Comparison of ENCODE assay signal across 30 cellular contexts in the genomic region with DNA sequence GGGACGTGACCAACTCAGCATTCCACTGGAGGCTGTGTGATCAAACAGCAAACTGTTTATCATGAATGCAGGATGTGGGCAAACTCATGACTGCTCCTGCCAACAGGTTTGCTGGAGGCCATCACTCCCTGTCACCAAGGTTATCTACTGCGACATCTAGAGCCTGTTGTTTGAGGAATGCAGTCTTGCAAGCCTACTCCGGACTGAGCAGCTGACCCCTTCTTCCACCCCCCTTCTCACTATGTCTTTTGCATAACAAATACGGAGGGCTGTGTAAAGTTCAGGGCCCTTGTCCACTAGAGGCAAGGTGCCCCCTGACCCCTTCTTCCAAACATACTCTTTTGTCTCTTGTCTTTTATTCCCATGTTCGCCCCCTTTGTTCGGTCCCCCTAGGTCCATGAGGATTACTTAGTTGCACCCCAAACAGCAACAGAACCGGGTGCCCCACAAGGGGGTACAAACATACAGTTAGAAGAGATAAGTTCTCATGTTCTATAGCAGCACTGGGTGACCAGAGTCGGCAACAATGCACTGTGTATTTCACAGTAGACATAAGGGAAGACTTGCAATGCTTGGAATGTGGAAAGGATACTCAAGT. TPM values are rescaled to one million over a fixed set of nuclear protein-coding genes. Genes with fewer than 3 reads are reported as not detected.
A peak's percentile ranks its signal among the peaks of the same experiment; 100 is the strongest.
DNase-seq lines count a peak whose midpoint lies in the region; ATAC-seq and TF ChIP-seq lines count a peak whose summit lies in the region.
"Had no signal": no experiment of that assay in that cellular context is flagged by ENCODE, and none has a peak within 500 bp of the region (broad histone marks: within the 10 kb centered on the region; RNA-seq: fewer than 3 reads in every experiment).

No MANE protein-coding gene starts in this region.

- peaks cover 14% of the 10 kb centered on the region for H3F3A ChIP-seq in smooth muscle cell (ENCODE audit: low read depth)

- no peaks in the 10 kb centered on the region for H3K27me3 ChIP-seq in smooth muscle cell (ENCODE audit: low read depth)
- H3K27me3 ChIP-seq: ascending aorta, dorsolateral prefrontal cortex, heart left ventricle, left lung, thyroid gland had no signal

- POLR2A ChIA-PET in activated CD4-positive, alpha-beta T cell treated with anti-CD3 and anti-CD28 coated beads, Interleukin-2, amount 10 ng/mL, durations not matched to agents 7 days and 5 days (lab: Charles Lee), result no interaction called here

- peak; percentile 63 for DNase-seq in activated CD4-positive, alpha-beta T cell treated with anti-CD3 and anti-CD28 coated beads, Interleukin-2, amount 10 ng/mL, durations not matched to agents 24 days and 14 days
- DNase-seq in activated CD4-positive, alpha-beta T cell treated with anti-CD3 and anti-CD28 coated beads, Interleukin-2, amount 10 ng/mL, durations not matched to agents 7 days and 5 days, result no peak
- DNase-seq in LNCaP clone FGC (ENCODE audit: low read depth) (peak; percentile 7), coronary artery (ENCODE audit: low spot score) (peak; percentile 31), smooth muscle cell (lab: John Stamatoyannopoulos, UW; ENCODE audit: unreplicated experiment) (no peak), NCI-H2227 treated with DMSO at 0.1 percent for 48 hours (lab: John Stamatoyannopoulos, UW) (no peak)
- DNase-seq: activated CD4-positive, alpha-beta T cell treated with anti-CD3 and anti-CD28 coated beads, Interleukin-2, amount 50 U/mL, for 48 hours; activated naive CD4-positive, alpha-beta T cell treated with anti-CD3 and anti-CD28 coated beads, Interleukin-2, amount 50 U/mL, for 16 hours; DMS79 treated with DMSO at 0.1 percent for 48 hours; left lung; NCI-H1048; NCI-H187 treated with DMSO at 0.1 percent for 48 hours; NCI-H345; NCI-H82; psoas muscle; SHP77; stimulated activated naive CD4-positive, alpha-beta T cell treated with Interleukin-2 at 50 U/mL for 16 hours; T-helper 17 cell; thyroid gland had no signal

- H3K4me2 ChIP-seq in smooth muscle cell, result no peak overlapping the region
- H3K4me2 ChIP-seq: A549, KMS-11 had no signal

- WGBS in smooth muscle cell (ENCODE audit: low lambda C conversion rate), result 74% methylated on average over 8 of the region's 8 CpGs

- H3K36me3 ChIP-seq in smooth muscle cell (ENCODE audit: low read depth), result no peaks in the 10 kb centered on the region
- H3K36me3 ChIP-seq: HAP-1, thyroid gland had no signal

- H3K4me1 ChIP-seq in smooth muscle cell (ENCODE audit: low read depth), result no peaks in the 10 kb centered on the region
- H3K4me1 ChIP-seq: A549, ascending aorta, heart left ventricle, left lung, psoas muscle, thyroid gland had no signal

- CTCF ChIA-PET in activated CD4-positive, alpha-beta T cell treated with anti-CD3 and anti-CD28 coated beads, Interleukin-2, amount 10 ng/mL, durations not matched to agents 7 days and 5 days (lab: Charles Lee), result no interaction called here

- H3K9me3 ChIP-seq in smooth muscle cell (replicated peaks; ENCODE audit: low read depth), result no peaks in the 10 kb centered on the region
- H3K9me3 ChIP-seq: ascending aorta, heart left ventricle, psoas muscle, thyroid gland had no signal

- H4K20me1 ChIP-seq in smooth muscle cell (ENCODE audit: low read depth), result peaks cover 5% of the 10 kb centered on the region

- H3K4me1 Mint-ChIP-seq in activated CD4-positive, alpha-beta T cell treated with anti-CD3 and anti-CD28 coated beads, Interleukin-2, amount 10 ng/mL, durations not matched to agents 24 days and 14 days, result peaks cover 12% of the 10 kb centered on the region
- H3K4me1 Mint-ChIP-seq in activated CD4-positive, alpha-beta T cell treated with anti-CD3 and anti-CD28 coated beads, Interleukin-2, amount 10 ng/mL, durations not matched to agents 7 days and 5 days, result peaks cover 5% of the 10 kb centered on the region
- H3K4me1 Mint-ChIP-seq: B cell had no signal

- peaks cover 22% of the 10 kb centered on the region for H3K9me3 Mint-ChIP-seq in activated CD4-positive, alpha-beta T cell treated with anti-CD3 and anti-CD28 coated beads, Interleukin-2, amount 10 ng/mL, durations not matched to agents 24 days and 14 days
- H3K9me3 Mint-ChIP-seq in activated CD4-positive, alpha-beta T cell treated with anti-CD3 and anti-CD28 coated beads, Interleukin-2, amount 10 ng/mL, durations not matched to agents 7 days and 5 days, result peaks cover 11% of the 10 kb centered on the region
- H3K9me3 Mint-ChIP-seq: central memory CD8-positive, alpha-beta T cell had no signal

- TF ChIP-seq CTCF in LNCaP clone FGC (IDR thresholded peaks at IDR 0.05; ENCODE audit: control insufficient read depth, extremely low read depth, insufficient read depth), result no peak
- no peak for TF ChIP-seq CTCF in coronary artery (IDR thresholded peaks at IDR 0.05)
- TF ChIP-seq CTCF in smooth muscle cell (IDR thresholded peaks at IDR 0.05; ENCODE audit: borderline replicate concordance, insufficient read depth, poor library complexity, severe bottlenecking), result no peak

- H3K27ac ChIP-seq in coronary artery (no peak overlapping the region), smooth muscle cell (ENCODE audit: low read depth) (peak overlapping the region; percentile 21)
- H3K27ac ChIP-seq: A549, ascending aorta, dorsolateral prefrontal cortex, heart left ventricle, KMS-11, left lung, psoas muscle, skin epidermis, thyroid gland had no signal

- ATAC-seq in GM19455 (IDR thresholded peaks at IDR 0.05; ENCODE audit: unreplicated experiment) (no peak), HG03045 (IDR thresholded peaks at IDR 0.05; ENCODE audit: unreplicated experiment) (no peak)
- ATAC-seq: A549, heart left ventricle, left lung, psoas muscle, T-helper 17 cell had no signal

- H2AFZ ChIP-seq in smooth muscle cell (ENCODE audit: low read depth), result no peak overlapping the region

- H3K27ac Mint-ChIP-seq in activated CD4-positive, alpha-beta T cell treated with anti-CD3 and anti-CD28 coated beads, Interleukin-2, amount 10 ng/mL, durations not matched to agents 24 days and 14 days, result peak overlapping the region; percentile 29
- no peak overlapping the region for H3K27ac Mint-ChIP-seq in activated CD4-positive, alpha-beta T cell treated with anti-CD3 and anti-CD28 coated beads, Interleukin-2, amount 10 ng/mL, durations not matched to agents 7 days and 5 days
- H3K27ac Mint-ChIP-seq: B cell, T-helper 17 cell had no signal

- H3K9ac ChIP-seq in smooth muscle cell (ENCODE audit: low read depth), result no peak overlapping the region
- H3K9ac ChIP-seq: KMS-11 had no signal

- no peak overlapping the region for H3K4me3 ChIP-seq in LNCaP clone FGC (ENCODE audit: low read depth, low read length)
- no peak overlapping the region for H3K4me3 ChIP-seq in coronary artery
- no peak overlapping the region for H3K4me3 ChIP-seq in smooth muscle cell
- H3K4me3 ChIP-seq: A549, ascending aorta, dorsolateral prefrontal cortex, HAP-1, heart left ventricle, left lung, psoas muscle, skin epidermis, thyroid gland had no signal

- peaks cover 62% of the 10 kb centered on the region for H3K36me3 Mint-ChIP-seq in activated CD4-positive, alpha-beta T cell treated with anti-CD3 and anti-CD28 coated beads, Interleukin-2, amount 10 ng/mL, durations not matched to agents 24 days and 14 days (ENCODE audit: low read depth)
- peaks cover 11% of the 10 kb centered on the region for H3K36me3 Mint-ChIP-seq in activated CD4-positive, alpha-beta T cell treated with anti-CD3 and anti-CD28 coated beads, Interleukin-2, amount 10 ng/mL, durations not matched to agents 7 days and 5 days (ENCODE audit: low read depth)

- no peaks in the 10 kb centered on the region for H3K79me2 ChIP-seq in smooth muscle cell (ENCODE audit: low read depth)

- intact Hi-C loops in activated CD4-positive, alpha-beta T cell treated with anti-CD3 and anti-CD28 coated beads, Interleukin-2, amount 10 ng/mL, durations not matched to agents 24 days and 14 days (cut with micrococcal nuclease), result no loop called here

- no peaks in the 10 kb centered on the region for H3K27me3 Mint-ChIP-seq in activated CD4-positive, alpha-beta T cell treated with anti-CD3 and anti-CD28 coated beads, Interleukin-2, amount 10 ng/mL, durations not matched to agents 24 days and 14 days
- H3K27me3 Mint-ChIP-seq in activated CD4-positive, alpha-beta T cell treated with anti-CD3 and anti-CD28 coated beads, Interleukin-2, amount 10 ng/mL, durations not matched to agents 7 days and 5 days, result no peaks in the 10 kb centered on the region
- H3K27me3 Mint-ChIP-seq: B cell; central memory CD8-positive, alpha-beta T cell; T-helper 17 cell had no signal

- no peak overlapping the region for H3K4me3 Mint-ChIP-seq in activated CD4-positive, alpha-beta T cell treated with anti-CD3 and anti-CD28 coated beads, Interleukin-2, amount 10 ng/mL, durations not matched to agents 24 days and 14 days
- no peak overlapping the region for H3K4me3 Mint-ChIP-seq in activated CD4-positive, alpha-beta T cell treated with anti-CD3 and anti-CD28 coated beads, Interleukin-2, amount 10 ng/mL, durations not matched to agents 7 days and 5 days
- H3K4me3 Mint-ChIP-seq: B cell; central memory CD8-positive, alpha-beta T cell; T-helper 17 cell had no signal

RNA-seq across cellular contexts. Expression of a gene that starts 28.7 kb away (rescaled TPM):
- 11.7 and 12.5 TPM in 2 replicates for total RNA-seq in activated CD4-positive, alpha-beta T cell treated with anti-CD3 and anti-CD28 coated beads, Interleukin-2, amount 10 ng/mL, durations not matched to agents 24 days and 14 days
- 1 to 10 TPM; 8.8 to 10.0 TPM for total RNA-seq in activated CD4-positive, alpha-beta T cell treated with anti-CD3 and anti-CD28 coated beads, Interleukin-2, amount 10 ng/mL, durations not matched to agents 7 days and 5 days
- total RNA-seq in smooth muscle cell, result 26.4 and 28.2 TPM in 2 replicates
- 32.1 and 44.8 TPM in 2 replicates for polyA plus RNA-seq in smooth muscle cell

Comparison
In these comparisons a context has a peak if more than half of its experiments do, and no peak if none do; other contexts are left out.
1. DNase-seq: peak in activated CD4-positive, alpha-beta T cell treated with anti-CD3 and anti-CD28 coated beads, Interleukin-2, amount 10 ng/mL, durations not matched to agents 24 days and 14 days (single experiment), LNCaP clone FGC (single experiment) and coronary artery (single experiment); none in activated CD4-positive, alpha-beta T cell treated with anti-CD3 and anti-CD28 coated beads, Interleukin-2, amount 10 ng/mL, durations not matched to agents 7 days and 5 days (single experiment), smooth muscle cell (single experiment) and NCI-H2227 treated with DMSO at 0.1 percent for 48 hours (single experiment).